1 cellular context compared by ENCODE assay signal in the genomic region with DNA sequence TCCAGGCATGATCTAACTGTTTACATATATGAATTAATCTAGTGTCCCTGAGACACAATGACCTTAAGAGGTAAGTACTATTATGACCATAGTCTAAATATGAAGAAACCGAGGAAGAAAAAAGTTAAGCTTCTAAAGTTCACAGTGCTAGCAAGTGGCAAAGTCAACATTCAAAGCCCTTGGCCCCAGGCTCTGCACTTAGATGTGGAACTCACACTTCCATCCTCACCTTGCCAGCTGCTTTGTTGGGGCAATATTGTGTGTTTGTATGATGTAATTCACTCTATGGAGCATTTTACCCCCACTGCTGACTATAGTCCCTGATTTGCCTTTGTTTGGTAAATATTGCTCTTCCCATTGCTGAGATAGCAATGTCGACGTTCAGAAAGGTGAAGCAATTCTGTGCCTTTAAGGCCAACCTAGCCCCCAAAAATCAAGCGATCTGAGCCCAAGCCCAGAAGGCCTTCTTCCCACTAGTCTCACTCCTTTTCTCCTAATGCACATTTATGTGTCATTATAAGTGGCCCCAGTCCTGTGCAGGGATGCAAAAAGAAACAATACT.
A peak's percentile ranks its signal among the peaks of the same experiment; 100 is the strongest.
TF ChIP-seq lines count a peak whose summit lies in the region.

No MANE protein-coding gene starts in this region.

TF ChIP-seq in HepG2, 621 proteins besides CTCF, POLR2A, EP300 and RAD21 (continued from another document):
- TF ChIP-seq, protein P1, sequence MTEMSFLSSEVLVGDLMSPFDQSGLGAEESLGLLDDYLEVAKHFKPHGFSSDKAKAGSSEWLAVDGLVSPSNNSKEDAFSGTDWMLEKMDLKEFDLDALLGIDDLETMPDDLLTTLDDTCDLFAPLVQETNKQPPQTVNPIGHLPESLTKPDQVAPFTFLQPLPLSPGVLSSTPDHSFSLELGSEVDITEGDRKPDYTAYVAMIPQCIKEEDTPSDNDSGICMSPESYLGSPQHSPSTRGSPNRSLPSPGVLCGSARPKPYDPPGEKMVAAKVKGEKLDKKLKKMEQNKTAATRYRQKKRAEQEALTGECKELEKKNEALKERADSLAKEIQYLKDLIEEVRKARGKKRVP (CRISPR knock-in tag; IDR thresholded peaks at IDR 0.05), result peak in 1 of 2 experiments; percentile 38; a peak in 1 of 4 replicates
- TF ChIP-seq FOXP1 (IDR thresholded peaks at IDR 0.05), result no peak
- peak; percentile 48; the same call in 1 of the 2 replicates for TF ChIP-seq FOXP1 (CRISPR knock-in tag; IDR thresholded peaks at IDR 0.05)
- peak; percentile 44; the same call in 1 of the 2 replicates for TF ChIP-seq SOX5 (CRISPR knock-in tag; IDR thresholded peaks at IDR 0.05; ENCODE audit: borderline replicate concordance)
- TF ChIP-seq ZBTB43 (CRISPR knock-in tag; conservative IDR thresholded peaks at IDR 0.05), result no peak
- TF ChIP-seq, protein P2, sequence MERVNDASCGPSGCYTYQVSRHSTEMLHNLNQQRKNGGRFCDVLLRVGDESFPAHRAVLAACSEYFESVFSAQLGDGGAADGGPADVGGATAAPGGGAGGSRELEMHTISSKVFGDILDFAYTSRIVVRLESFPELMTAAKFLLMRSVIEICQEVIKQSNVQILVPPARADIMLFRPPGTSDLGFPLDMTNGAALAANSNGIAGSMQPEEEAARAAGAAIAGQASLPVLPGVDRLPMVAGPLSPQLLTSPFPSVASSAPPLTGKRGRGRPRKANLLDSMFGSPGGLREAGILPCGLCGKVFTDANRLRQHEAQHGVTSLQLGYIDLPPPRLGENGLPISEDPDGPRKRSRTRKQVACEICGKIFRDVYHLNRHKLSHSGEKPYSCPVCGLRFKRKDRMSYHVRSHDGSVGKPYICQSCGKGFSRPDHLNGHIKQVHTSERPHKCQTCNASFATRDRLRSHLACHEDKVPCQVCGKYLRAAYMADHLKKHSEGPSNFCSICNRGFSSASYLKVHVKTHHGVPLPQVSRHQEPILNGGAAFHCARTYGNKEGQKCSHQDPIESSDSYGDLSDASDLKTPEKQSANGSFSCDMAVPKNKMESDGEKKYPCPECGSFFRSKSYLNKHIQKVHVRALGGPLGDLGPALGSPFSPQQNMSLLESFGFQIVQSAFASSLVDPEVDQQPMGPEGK (CRISPR knock-in tag; IDR thresholded peaks at IDR 0.05), result peak; percentile 48; the same call in 1 of the 2 replicates
- 0 out of 2 replicates have a peak, but pooled peaks have one; percentile 21 for TF ChIP-seq SALL1 (CRISPR knock-in tag; IDR thresholded peaks at IDR 0.05)
- TF ChIP-seq RARA (CRISPR knock-in tag; IDR thresholded peaks at IDR 0.05), result peak; percentile 59
- 0 out of 2 replicates have a peak, but pooled peaks have one; percentile 49 for TF ChIP-seq RCOR2 (CRISPR knock-in tag; IDR thresholded peaks at IDR 0.05)
- 0 out of 2 replicates have a peak, but pooled peaks have one; percentile 23 for TF ChIP-seq SAP130 (CRISPR knock-in tag; IDR thresholded peaks at IDR 0.05; ENCODE audit: low read depth)
- TF ChIP-seq BCL6 (CRISPR knock-in tag; IDR thresholded peaks at IDR 0.05), result 0 out of 2 replicates have a peak, but pooled peaks have one; percentile 11
- TF ChIP-seq, protein P3, sequence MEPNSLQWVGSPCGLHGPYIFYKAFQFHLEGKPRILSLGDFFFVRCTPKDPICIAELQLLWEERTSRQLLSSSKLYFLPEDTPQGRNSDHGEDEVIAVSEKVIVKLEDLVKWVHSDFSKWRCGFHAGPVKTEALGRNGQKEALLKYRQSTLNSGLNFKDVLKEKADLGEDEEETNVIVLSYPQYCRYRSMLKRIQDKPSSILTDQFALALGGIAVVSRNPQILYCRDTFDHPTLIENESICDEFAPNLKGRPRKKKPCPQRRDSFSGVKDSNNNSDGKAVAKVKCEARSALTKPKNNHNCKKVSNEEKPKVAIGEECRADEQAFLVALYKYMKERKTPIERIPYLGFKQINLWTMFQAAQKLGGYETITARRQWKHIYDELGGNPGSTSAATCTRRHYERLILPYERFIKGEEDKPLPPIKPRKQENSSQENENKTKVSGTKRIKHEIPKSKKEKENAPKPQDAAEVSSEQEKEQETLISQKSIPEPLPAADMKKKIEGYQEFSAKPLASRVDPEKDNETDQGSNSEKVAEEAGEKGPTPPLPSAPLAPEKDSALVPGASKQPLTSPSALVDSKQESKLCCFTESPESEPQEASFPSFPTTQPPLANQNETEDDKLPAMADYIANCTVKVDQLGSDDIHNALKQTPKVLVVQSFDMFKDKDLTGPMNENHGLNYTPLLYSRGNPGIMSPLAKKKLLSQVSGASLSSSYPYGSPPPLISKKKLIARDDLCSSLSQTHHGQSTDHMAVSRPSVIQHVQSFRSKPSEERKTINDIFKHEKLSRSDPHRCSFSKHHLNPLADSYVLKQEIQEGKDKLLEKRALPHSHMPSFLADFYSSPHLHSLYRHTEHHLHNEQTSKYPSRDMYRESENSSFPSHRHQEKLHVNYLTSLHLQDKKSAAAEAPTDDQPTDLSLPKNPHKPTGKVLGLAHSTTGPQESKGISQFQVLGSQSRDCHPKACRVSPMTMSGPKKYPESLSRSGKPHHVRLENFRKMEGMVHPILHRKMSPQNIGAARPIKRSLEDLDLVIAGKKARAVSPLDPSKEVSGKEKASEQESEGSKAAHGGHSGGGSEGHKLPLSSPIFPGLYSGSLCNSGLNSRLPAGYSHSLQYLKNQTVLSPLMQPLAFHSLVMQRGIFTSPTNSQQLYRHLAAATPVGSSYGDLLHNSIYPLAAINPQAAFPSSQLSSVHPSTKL (CRISPR knock-in tag; IDR thresholded peaks at IDR 0.05), result peak; percentile 63
- no peak for TF ChIP-seq ARNT2 (CRISPR knock-in tag; IDR thresholded peaks at IDR 0.05; ENCODE audit: low read depth)
- no peak for TF ChIP-seq SOX6 (IDR thresholded peaks at IDR 0.05)
- TF ChIP-seq SOX6 (CRISPR knock-in tag; IDR thresholded peaks at IDR 0.05), result peak; percentile 61; the same call in 1 of the 2 replicates
- TF ChIP-seq, protein P4, sequence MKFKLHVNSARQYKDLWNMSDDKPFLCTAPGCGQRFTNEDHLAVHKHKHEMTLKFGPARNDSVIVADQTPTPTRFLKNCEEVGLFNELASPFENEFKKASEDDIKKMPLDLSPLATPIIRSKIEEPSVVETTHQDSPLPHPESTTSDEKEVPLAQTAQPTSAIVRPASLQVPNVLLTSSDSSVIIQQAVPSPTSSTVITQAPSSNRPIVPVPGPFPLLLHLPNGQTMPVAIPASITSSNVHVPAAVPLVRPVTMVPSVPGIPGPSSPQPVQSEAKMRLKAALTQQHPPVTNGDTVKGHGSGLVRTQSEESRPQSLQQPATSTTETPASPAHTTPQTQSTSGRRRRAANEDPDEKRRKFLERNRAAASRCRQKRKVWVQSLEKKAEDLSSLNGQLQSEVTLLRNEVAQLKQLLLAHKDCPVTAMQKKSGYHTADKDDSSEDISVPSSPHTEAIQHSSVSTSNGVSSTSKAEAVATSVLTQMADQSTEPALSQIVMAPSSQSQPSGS (CRISPR knock-in tag; IDR thresholded peaks at IDR 0.05), result 0 out of 2 replicates have a peak, but pooled peaks have one; percentile 12
- TF ChIP-seq HNF4A (CRISPR knock-in tag; IDR thresholded peaks at IDR 0.05), result peak; percentile 41; the same call in 1 of the 2 replicates
- TF ChIP-seq ZMYM3 (CRISPR knock-in tag; IDR thresholded peaks at IDR 0.05), result peak; percentile 76; the same call in 1 of the 2 replicates
- peak; percentile 31; the same call in 1 of the 2 replicates for TF ChIP-seq GATAD2A (CRISPR knock-in tag; IDR thresholded peaks at IDR 0.05)
- TF ChIP-seq CEBPG (CRISPR knock-in tag; IDR thresholded peaks at IDR 0.05), result peak; percentile 26
- peak; percentile 96 for TF ChIP-seq ZNF629 (CRISPR knock-in tag; conservative IDR thresholded peaks at IDR 0.05)
- TF ChIP-seq THAP11 (CRISPR knock-in tag; IDR thresholded peaks at IDR 0.05), result 0 out of 2 replicates have a peak, but pooled peaks have one; percentile 31
- TF ChIP-seq SOX13 (IDR thresholded peaks at IDR 0.05), result no peak
- peak in 1 of 2 experiments; percentile 56; a peak in 2 of 4 replicates for TF ChIP-seq SOX13 (CRISPR knock-in tag; conservative IDR thresholded peaks at IDR 0.05 in 1 of 2, IDR thresholded peaks at IDR 0.05 in 1 of 2)
- peak; percentile 21; the same call in 1 of the 2 replicates for TF ChIP-seq TCF7 (IDR thresholded peaks at IDR 0.05; ENCODE audit: low read depth)
- no peak for TF ChIP-seq ZNF331 (CRISPR knock-in tag; IDR thresholded peaks at IDR 0.05)
